In genomic region chr6:89387516-89388222, GRCh38 we compare ENCODE assay signal across 9 cellular contexts. TPM values are rescaled to one million over a fixed set of nuclear protein-coding genes. Genes with fewer than 3 reads are reported as not detected.
DNase-seq lines count a peak whose midpoint lies in the region; ATAC-seq and TF ChIP-seq lines count a peak whose summit lies in the region.
"Had no signal": no experiment of that assay in that cellular context is flagged by ENCODE, and none has a peak within 500 bp of the region (broad histone marks: within the 10 kb centered on the region; RNA-seq: fewer than 3 reads in every experiment).

No MANE protein-coding gene starts in this region.

- peaks cover 6 to 7% of the 10 kb centered on the region in 2 experiments; a peak in 3 of 4 replicates for H3K4me1 Mint-ChIP-seq in H9

- ATAC-seq in GM19023 (IDR thresholded peaks at IDR 0.05; ENCODE audit: unreplicated experiment) (peak; percentile 88), HG02610 (IDR thresholded peaks at IDR 0.05; ENCODE audit: unreplicated experiment) (peak; percentile 91), HG03521 (IDR thresholded peaks at IDR 0.05; ENCODE audit: unreplicated experiment) (peak; percentile 95)

- H3K79me1 ChIP-seq in H9 (ENCODE audit: insufficient read depth, low read depth, low read length, poor library complexity, severe bottlenecking), result no peaks in the 10 kb centered on the region

- no peak overlapping the region for H2BK12ac ChIP-seq in H9 (ENCODE audit: insufficient read length, low read depth, low read length)

- H2AK5ac ChIP-seq in H9 (ENCODE audit: insufficient read length, low read length), result no peak overlapping the region

- no peaks in the 10 kb centered on the region for H3K23me2 ChIP-seq in H9 (ENCODE audit: insufficient read length, low read depth, low read length, poor library complexity, severe bottlenecking)

- no peak overlapping the region for H3K27ac ChIP-seq in H9 (ENCODE audit: insufficient read length, low read depth, low read length)

- no peak overlapping the region for H2AFZ ChIP-seq in H9 (ENCODE audit: low read length)

- no peak overlapping the region for H2BK5ac ChIP-seq in H9 (ENCODE audit: insufficient read length, low read length)

- no peak overlapping the region for H3T11ph ChIP-seq in H9 (ENCODE audit: low read length)

- H3K18ac ChIP-seq in H9 (ENCODE audit: insufficient read length, low read depth, low read length), result no peak overlapping the region

- H3K27ac Mint-ChIP-seq in H9, result no peak overlapping the region

- H3K9ac ChIP-seq in H9 (ENCODE audit: extremely low read depth, insufficient read length, low read length), result no peak overlapping the region

- H4K20me1 ChIP-seq in H9 (ENCODE audit: control insufficient read depth, insufficient read depth, insufficient read length), result no peaks in the 10 kb centered on the region

- DNase-seq in renal cortical epithelial cell (ENCODE audit: low read depth) (peak; percentile 8), NCI-H446 (lab: John Stamatoyannopoulos, UW) (no peak), NCI-H345 (lab: John Stamatoyannopoulos, UW) (no peak), H9 (no peak), AML-193 (lab: John Stamatoyannopoulos, UW) (no peak)
- DNase-seq: KBM-7 had no signal

- no peak overlapping the region for H3K4ac ChIP-seq in H9 (ENCODE audit: low read depth, low read length)

- H3K9me3 Mint-ChIP-seq in H9, result no peaks in the 10 kb centered on the region

- no peaks in the 10 kb centered on the region for H3K9me3 ChIP-seq in H9 (ENCODE audit: control insufficient read depth, low read depth, low read length)

- TF ChIP-seq CTCF in H9 (conservative IDR thresholded peaks at IDR 0.05), result no peak

- H3K79me2 ChIP-seq in H9 (ENCODE audit: insufficient read depth, low read length), result no peaks in the 10 kb centered on the region

- no peak overlapping the region for H3K4me2 ChIP-seq in H9 (ENCODE audit: insufficient read depth, insufficient read length, low read length)

- peaks cover 0 to 4% (median 2%) of the 10 kb centered on the region in 3 experiments; a peak in 5 of 7 replicates for H3K36me3 Mint-ChIP-seq in H9 (ENCODE audit: insufficient read depth in 1 of 3, low read depth in 3 of 3)

- no peak overlapping the region for H4K91ac ChIP-seq in H9 (ENCODE audit: insufficient read length, low read depth, low read length)

- H3K23ac ChIP-seq in H9 (ENCODE audit: insufficient read length, low read depth, low read length), result no peak overlapping the region

- no peaks in the 10 kb centered on the region for H3K27me3 ChIP-seq in H9 (ENCODE audit: insufficient read depth, low read length)

- WGBS in H9 (ENCODE audit: extremely low coverage, insufficient read length, low lambda C conversion rate), result no CpG with 5 or more reads among the region's 9 CpGs

- H2BK120ac ChIP-seq in H9 (ENCODE audit: low read depth, low read length, poor library complexity, severe bottlenecking), result no peak overlapping the region

- H3K14ac ChIP-seq in H9 (ENCODE audit: insufficient read depth, low read length), result no peak overlapping the region

- H3K4me3 Mint-ChIP-seq in H9, result no peak overlapping the region

- no peak overlapping the region for H2BK20ac ChIP-seq in H9 (ENCODE audit: low read depth, low read length, poor library complexity, severe bottlenecking)

- no peak overlapping the region for H4K8ac ChIP-seq in H9 (replicated peaks; ENCODE audit: insufficient read length, low read depth, low read length)

- H3K4me1 ChIP-seq in H9 (ENCODE audit: insufficient read depth, low read length), result no peaks in the 10 kb centered on the region

- H2BK15ac ChIP-seq in H9 (ENCODE audit: low read depth, low read length), result no peak overlapping the region

- no peaks in the 10 kb centered on the region for H3K27me3 Mint-ChIP-seq in H9 (ENCODE audit: low read depth)

- no peak overlapping the region for H3K56ac ChIP-seq in H9 (ENCODE audit: insufficient read length, low read depth, low read length)

- H4K5ac ChIP-seq in H9 (ENCODE audit: insufficient read length, low read depth, low read length), result no peak overlapping the region

RNA-seq across cellular contexts. Expression of gene RRAGD, which starts 24.4 kb away (rescaled TPM):
- total RNA-seq in renal cortical epithelial cell (4.2 and 9.7 TPM in 2 replicates), H9 (2021) (8.3 and 10.6 TPM in 2 replicates)

RNA-seq across cellular contexts. Expression of gene UBE2J1, which starts 35.1 kb away (rescaled TPM):
- total RNA-seq in renal cortical epithelial cell, result 35.0 and 53.3 TPM in 2 replicates
- total RNA-seq in H9 (2021), result 13.1 and 13.2 TPM in 2 replicates

RNA-seq across cellular contexts. Expression of gene ANKRD6, which starts 45.3 kb away (rescaled TPM):
- total RNA-seq in renal cortical epithelial cell (13.2 and 13.4 TPM in 2 replicates), H9 (2021) (5.4 and 5.6 TPM in 2 replicates)
